Comparison of ENCODE assay signal across 9 cellular contexts in the genomic region with DNA sequence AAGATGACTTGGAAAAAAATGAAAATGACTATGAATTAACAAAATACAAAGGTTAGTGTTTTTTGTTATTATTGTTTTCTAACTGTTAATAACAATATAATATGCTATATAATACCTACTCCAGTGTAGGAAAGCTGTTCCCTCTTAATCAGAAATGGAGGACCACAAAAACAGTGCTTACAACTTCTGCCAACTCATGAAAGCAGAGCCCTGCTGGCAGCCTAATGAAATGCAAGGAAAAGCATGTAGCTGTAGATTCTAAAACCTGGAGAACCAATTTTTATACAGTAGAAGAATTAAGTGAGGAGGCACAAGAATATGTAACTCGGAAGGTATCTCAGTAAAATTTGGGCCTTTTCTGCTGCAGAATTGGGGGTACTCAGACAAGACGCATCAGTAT. TPM values are rescaled to one million over a fixed set of nuclear protein-coding genes. Genes with fewer than 3 reads are reported as not detected.
DNase-seq lines count a peak whose midpoint lies in the region; ATAC-seq and TF ChIP-seq lines count a peak whose summit lies in the region.
"Had no signal": no experiment of that assay in that cellular context is flagged by ENCODE, and none has a peak within 500 bp of the region (broad histone marks: within the 10 kb centered on the region; RNA-seq: fewer than 3 reads in every experiment).

No MANE protein-coding gene starts in this region.

- H3K4me3 ChIP-seq in psoas muscle: no peak overlapping the region
- H3K4me3 ChIP-seq: suprapubic skin had no signal

- no peak overlapping the region for H3K27ac Mint-ChIP-seq in activated CD4-positive, alpha-beta T cell treated with anti-CD3 and anti-CD28 coated beads for 36 hours

- peaks cover 0 to 36% of the 10 kb centered on the region in 2 donors for H3K36me3 ChIP-seq in psoas muscle (ENCODE audit: insufficient read depth in 1 of 2, low read depth in 1 of 2)

- no peak overlapping the region for H3K27ac ChIP-seq in psoas muscle
- H3K27ac ChIP-seq: suprapubic skin had no signal

- WGBS in psoas muscle, 3 donors: 96 to 99% (median 98%) methylated on average over 2 of the region's 2 CpGs

- H3K36me3 Mint-ChIP-seq in activated CD4-positive, alpha-beta T cell treated with anti-CD3 and anti-CD28 coated beads for 36 hours (ENCODE audit: low read depth): peaks cover 30% of the 10 kb centered on the region

- CTCF ChIA-PET in activated CD4-positive, alpha-beta T cell treated with anti-CD3 and anti-CD28 coated beads for 36 hours (lab: Charles Lee): interaction anchor here (0.9 to 1.5 kb wide), 4 partner anchors 13 to 54 kb away, joined by 3 to 7 read pairs (median 4); no protein-coding TSS in a partner anchor

- intact Hi-C loops in activated CD4-positive, alpha-beta T cell treated with anti-CD3 and anti-CD28 coated beads for 36 hours (cut with DNase I, micrococcal nuclease): loop anchor here in 1 of 2 experiments (10.0 kb wide), 1 partner anchor 286 kb away; no protein-coding TSS in a partner anchor
- intact Hi-C loops in psoas muscle (cut with DNase I): no loop called here

- H3K4me3 Mint-ChIP-seq in activated CD4-positive, alpha-beta T cell treated with anti-CD3 and anti-CD28 coated beads for 36 hours: no peak overlapping the region

- H3K4me1 Mint-ChIP-seq in activated CD4-positive, alpha-beta T cell treated with anti-CD3 and anti-CD28 coated beads for 36 hours: peaks cover 28% of the 10 kb centered on the region

- H3K9me3 ChIP-seq in psoas muscle: no peaks in the 10 kb centered on the region
- H3K9me3 ChIP-seq: suprapubic skin had no signal

- POLR2A ChIA-PET in activated CD4-positive, alpha-beta T cell treated with anti-CD3 and anti-CD28 coated beads for 36 hours (lab: Charles Lee): no interaction called here

- no peaks in the 10 kb centered on the region for H3K27me3 ChIP-seq in psoas muscle (ENCODE audit: insufficient read depth in 3 of 3, low read length in 2 of 3)
- H3K27me3 ChIP-seq: suprapubic skin had no signal

- ATAC-seq in activated CD4-positive, alpha-beta T cell treated with anti-CD3 and anti-CD28 coated beads for 36 hours: no peak
- ATAC-seq in psoas muscle (peak in 2 of 4 donors; percentile 40 to 55), HG02885 (IDR thresholded peaks at IDR 0.05; ENCODE audit: poor library complexity, unreplicated experiment) (no peak), HG02970 (IDR thresholded peaks at IDR 0.05; ENCODE audit: low FRiP score, unreplicated experiment) (no peak)

- peak; percentile 24 for DNase-seq in activated CD4-positive, alpha-beta T cell treated with anti-CD3 and anti-CD28 coated beads for 36 hours
- no peak for DNase-seq in activated CD4-positive, alpha-beta T cell treated with anti-CD3 and anti-CD28 coated beads, Interleukin-2, amount 50 U/mL, for 1 hour
- peak; percentile 55 for DNase-seq in NAMALWA (ENCODE audit: low spot score)
- DNase-seq in dermis microvascular lymphatic vessel endothelial cell (ENCODE audit: low read depth in 2 of 2): peak; percentile 11 to 28
- DNase-seq in psoas muscle: no peak
- no peak for DNase-seq in NCI-H1930 (lab: John Stamatoyannopoulos, UW)

- no peaks in the 10 kb centered on the region for H3K4me1 ChIP-seq in psoas muscle
- H3K4me1 ChIP-seq: suprapubic skin had no signal

- peaks cover 8% of the 10 kb centered on the region for H3K9me3 Mint-ChIP-seq in activated CD4-positive, alpha-beta T cell treated with anti-CD3 and anti-CD28 coated beads for 36 hours (ENCODE audit: low read depth)

- TF ChIP-seq CTCF in psoas muscle (IDR thresholded peaks at IDR 0.05): peak; percentile 30

- H3K27me3 Mint-ChIP-seq in activated CD4-positive, alpha-beta T cell treated with anti-CD3 and anti-CD28 coated beads for 36 hours: no peaks in the 10 kb centered on the region

RNA-seq across cellular contexts. Expression of gene PHIP, which starts 29.4 kb away (rescaled TPM):
- total RNA-seq in activated CD4-positive, alpha-beta T cell treated with anti-CD3 and anti-CD28 coated beads for 36 hours: 10 to 100 TPM; 24.8 to 25.5 TPM
- total RNA-seq in dermis microvascular lymphatic vessel endothelial cell (15.5 and 19.6 TPM in 2 replicates), psoas muscle (10 to 100 TPM; 12.1 to 15.3 (median 13.5) TPM)
- 1 to 10 TPM; 3.1 to 5.7 (median 3.7) TPM for polyA plus RNA-seq in psoas muscle

Comparison
In these comparisons a context has a peak if more than half of its experiments do, and no peak if none do; other contexts are left out.
1. DNase-seq: peak in activated CD4-positive, alpha-beta T cell treated with anti-CD3 and anti-CD28 coated beads for 36 hours (single experiment), NAMALWA (single experiment) and dermis microvascular lymphatic vessel endothelial cell (2 of 2); none in activated CD4-positive, alpha-beta T cell treated with anti-CD3 and anti-CD28 coated beads, Interleukin-2, amount 50 U/mL, for 1 hour (single experiment), psoas muscle (0 of 2) and NCI-H1930 (0 of 2).